ENCODE assay signal across 13 cellular contexts in the genomic region with DNA sequence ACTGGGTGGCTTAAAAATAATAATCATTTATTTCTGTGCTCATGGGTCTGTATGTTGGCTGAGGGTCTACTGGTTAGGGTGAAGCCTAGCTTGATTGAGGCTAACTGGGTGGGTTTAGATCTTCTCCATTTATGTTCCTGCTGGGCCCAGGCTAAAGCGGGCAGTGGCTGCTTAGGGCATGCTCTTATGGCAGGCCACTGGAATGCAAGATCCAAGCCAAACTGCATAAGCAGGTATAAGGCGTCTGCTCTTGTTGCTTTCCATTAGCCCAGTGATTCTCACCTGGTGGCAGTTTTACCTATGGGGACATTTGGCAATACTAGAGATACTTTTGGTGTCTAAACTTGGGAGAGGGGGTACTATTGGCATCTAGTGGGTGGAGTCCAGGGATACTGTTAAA. TPM values are rescaled to one million over a fixed set of nuclear protein-coding genes. Genes with fewer than 3 reads are reported as not detected.
DNase-seq lines count a peak whose midpoint lies in the region; ATAC-seq, FAIRE-seq and TF ChIP-seq lines count a peak whose summit lies in the region.
"Had no signal": no experiment of that assay in that cellular context is flagged by ENCODE, and none has a peak within 500 bp of the region (broad histone marks: within the 10 kb centered on the region; RNA-seq: fewer than 3 reads in every experiment).

No MANE protein-coding gene starts in this region.

- peak overlapping the region in 1 of 2 experiments; percentile 62 for H3K14ac ChIP-seq in mesenchymal stem cell (ENCODE audit: low read length in 2 of 2)

- BruUV-seq in HepG2 (replicated peaks; lab: Mats Ljungman, UMichigan) = no TSS peak

- peak overlapping the region in 1 of 2 experiments; percentile 58 for H3K4ac ChIP-seq in mesenchymal stem cell (ENCODE audit: low read depth in 1 of 2, low read length in 2 of 2)

- peaks cover 26% of the 10 kb centered on the region for H3F3A ChIP-seq in SK-N-SH (replicated peaks; ENCODE audit: insufficient read depth)

- H3K4me2 ChIP-seq in HepG2 (ENCODE audit: low read depth, low read length) (no peak overlapping the region), mesenchymal stem cell (ENCODE audit: low read length, poor library complexity, severe bottlenecking) (no peak overlapping the region), SK-N-SH (no peak overlapping the region)

- H3K9me3 Mint-ChIP-seq in activated naive CD8-positive, alpha-beta T cell treated with anti-CD3 and anti-CD28 coated beads, Interleukin-2, amount 10 ng/mL, durations not matched to agents 7 days and 5 days = peaks cover 2% of the 10 kb centered on the region

- no peak overlapping the region for H3K27ac ChIP-seq in HepG2 (ENCODE audit: extremely low read length, insufficient read depth, low read length)
- H3K27ac ChIP-seq in right lobe of liver = no peak overlapping the region
- H3K27ac ChIP-seq in mesenchymal stem cell (ENCODE audit: low read length, poor library complexity, severe bottlenecking) = peak overlapping the region; percentile 19
- H3K27ac ChIP-seq in SK-N-SH (ENCODE audit: low read depth in 2 of 2, low read length in 1 of 2) = no peak overlapping the region

- peak overlapping the region; percentile 100 for H3K27ac Mint-ChIP-seq in activated naive CD8-positive, alpha-beta T cell treated with anti-CD3 and anti-CD28 coated beads, Interleukin-2, amount 10 ng/mL, durations not matched to agents 7 days and 5 days

- H3K23ac ChIP-seq in mesenchymal stem cell (ENCODE audit: low read length in 2 of 2) = no peak overlapping the region

- peaks cover 41% of the 10 kb centered on the region for H3K36me3 Mint-ChIP-seq in activated naive CD8-positive, alpha-beta T cell treated with anti-CD3 and anti-CD28 coated beads, Interleukin-2, amount 10 ng/mL, durations not matched to agents 7 days and 5 days

- H2AK5ac ChIP-seq in mesenchymal stem cell (ENCODE audit: low read length, severe bottlenecking) = peak overlapping the region; percentile 12

- WGBS in HepG2 (ENCODE audit: low lambda C conversion rate) = 100% methylated on average over 2 of the region's 2 CpGs
- 90% methylated on average over 2 of the region's 2 CpGs for WGBS in right lobe of liver (ENCODE audit: insufficient coverage, low coverage, low lambda C conversion rate, missing lambda C conversion rate)
- 96% methylated on average over 2 of the region's 2 CpGs for WGBS in mesenchymal stem cell
- WGBS in SK-N-SH (ENCODE audit: low lambda C conversion rate) = 81% methylated on average over 2 of the region's 2 CpGs

- peak overlapping the region in 1 of 2 experiments; percentile 92 for H2BK12ac ChIP-seq in mesenchymal stem cell (ENCODE audit: low read length in 2 of 2)

- H3K18ac ChIP-seq in mesenchymal stem cell (ENCODE audit: low read depth in 1 of 2, low read length in 2 of 2) = peak overlapping the region in 1 of 2 experiments; percentile 74

- no peaks in the 10 kb centered on the region for H3K79me1 ChIP-seq in mesenchymal stem cell (replicated peaks; ENCODE audit: low read length, poor library complexity, severe bottlenecking)

- in situ Hi-C loops in HepG2 (cut with HindIII; ENCODE audit: extremely low pct_ligation_motif_present, low pct_unique_long_range_greater_than_20kb) = no loop called here

- POLR2A ChIA-PET in HepG2 (lab: Yijun Ruan, JAX) (no interaction called here), SK-N-SH (lab: Yijun Ruan, JAX) (no interaction called here)
- POLR2A ChIA-PET in activated naive CD8-positive, alpha-beta T cell treated with anti-CD3 and anti-CD28 coated beads, Interleukin-2, amount 10 ng/mL, durations not matched to agents 7 days and 5 days (lab: Charles Lee) = no interaction called here

- H3K4me1 ChIP-seq in HepG2 (ENCODE audit: insufficient read depth, low read length) = peaks cover 14% of the 10 kb centered on the region
- peaks cover 0 to 34% (median 0%) of the 10 kb centered on the region in 4 donors for H3K4me1 ChIP-seq in right lobe of liver
- H3K4me1 ChIP-seq in mesenchymal stem cell (ENCODE audit: control insufficient read depth, insufficient read depth, low read depth, low read length) = peaks cover 5% of the 10 kb centered on the region
- peaks cover 0 to 9% of the 10 kb centered on the region in 2 experiments; a peak in 2 of 4 replicates for H3K4me1 ChIP-seq in SK-N-SH (ENCODE audit: control insufficient read depth in 1 of 2, insufficient read depth in 2 of 2, low read depth in 1 of 2, low read length in 1 of 2)

- no peaks in the 10 kb centered on the region for H3K9me2 ChIP-seq in SK-N-SH

- H3K27me3 ChIP-seq in HepG2 (ENCODE audit: control insufficient read depth in 1 of 2, insufficient read depth in 2 of 2, low read length in 2 of 2) = no peaks in the 10 kb centered on the region
- H3K27me3 ChIP-seq in right lobe of liver = no peaks in the 10 kb centered on the region
- H3K27me3 ChIP-seq in mesenchymal stem cell (ENCODE audit: control insufficient read depth in 1 of 2, insufficient read depth in 1 of 2, low read length in 2 of 2) = no peaks in the 10 kb centered on the region
- H3K27me3 ChIP-seq in SK-N-SH (ENCODE audit: insufficient read depth) = no peaks in the 10 kb centered on the region

- no peak overlapping the region for H2BK15ac ChIP-seq in mesenchymal stem cell (ENCODE audit: low read depth, poor library complexity, severe bottlenecking)

- peaks cover 98% of the 10 kb centered on the region for H3K79me2 ChIP-seq in HepG2 (ENCODE audit: insufficient read depth, low read length)
- H3K79me2 ChIP-seq in SK-N-SH (ENCODE audit: insufficient read depth) = peaks cover 100% of the 10 kb centered on the region

- peaks cover 37% of the 10 kb centered on the region for H3K4me1 Mint-ChIP-seq in activated naive CD8-positive, alpha-beta T cell treated with anti-CD3 and anti-CD28 coated beads, Interleukin-2, amount 10 ng/mL, durations not matched to agents 7 days and 5 days

- no peak for TF ChIP-seq EP300 in HepG2 (IDR thresholded peaks at IDR 0.05; ENCODE audit: low read depth in 2 of 2, low read length in 2 of 2)
- no peak for TF ChIP-seq EP300 in HepG2 (CRISPR knock-in tag; IDR thresholded peaks at IDR 0.05; ENCODE audit: borderline replicate concordance)
- TF ChIP-seq EP300 in SK-N-SH (IDR thresholded peaks at IDR 0.05; ENCODE audit: borderline replicate concordance in 1 of 2, low read depth in 1 of 2, low read length in 1 of 2) = no peak

- TF ChIP-seq RAD21 in HepG2 (CRISPR knock-in tag; IDR thresholded peaks at IDR 0.05) = no peak
- TF ChIP-seq RAD21 in SK-N-SH (IDR thresholded peaks at IDR 0.05; ENCODE audit: low read length) = no peak

- intact Hi-C loops in HepG2 (cut with micrococcal nuclease; ENCODE audit: unreplicated experiment) (no loop called here), right lobe of liver (cut with DNase I) (no loop called here)

- no peak for FAIRE-seq in HepG2 (lab: Jason Lieb, UNC)
- FAIRE-seq: D721Med had no signal

- peak overlapping the region; percentile 66 for H4K8ac ChIP-seq in mesenchymal stem cell (ENCODE audit: low read length)

- no peak for TF ChIP-seq POLR2A in HepG2 (IDR thresholded peaks at IDR 0.05; ENCODE audit: insufficient read depth in 1 of 2, low read depth in 2 of 2, low read length in 2 of 2)
- no peak for TF ChIP-seq POLR2A in right lobe of liver (IDR thresholded peaks at IDR 0.05)

- H4K20me1 ChIP-seq in HepG2 (ENCODE audit: insufficient read depth, low read length) = no peaks in the 10 kb centered on the region; the same call in 1 of the 2 replicates
- peaks cover 75% of the 10 kb centered on the region for H4K20me1 ChIP-seq in SK-N-SH (ENCODE audit: insufficient read depth)

- TF ChIP-seq CTCF in HepG2 (CRISPR knock-in tag; IDR thresholded peaks at IDR 0.05) (no peak), right lobe of liver (IDR thresholded peaks at IDR 0.05) (no peak), SK-N-SH (IDR thresholded peaks at IDR 0.05) (no peak)

- no peak overlapping the region for H3K4me3 ChIP-seq in HepG2 (replicated peaks in 1 of 3; ENCODE audit: insufficient read depth in 1 of 3, low read depth in 2 of 3, low read length in 3 of 3)
- no peak overlapping the region for H3K4me3 ChIP-seq in right lobe of liver
- no peak overlapping the region for H3K4me3 ChIP-seq in mesenchymal stem cell (ENCODE audit: insufficient read depth in 1 of 2, low read depth in 1 of 2, low read length in 2 of 2)
- H3K4me3 ChIP-seq in SK-N-SH (ENCODE audit: low read depth in 2 of 2, low read length in 1 of 2) = no peak overlapping the region

- CTCF ChIA-PET in HepG2 (lab: Yijun Ruan, JAX; ENCODE audit: low intra/inter-chr PET ratio, low total read pairs) = no interaction called here
- CTCF ChIA-PET in SK-N-SH (lab: Yijun Ruan, JAX) = no interaction called here

- H2BK120ac ChIP-seq in mesenchymal stem cell (ENCODE audit: low read depth, low read length) = no peak overlapping the region

- H3K36me3 ChIP-seq in HepG2 (replicated peaks in 1 of 2; ENCODE audit: control insufficient read depth in 1 of 2, insufficient read depth in 2 of 2, low read length in 2 of 2) = peaks cover 1 to 18% of the 10 kb centered on the region in 2 experiments; a peak in 4 of 5 replicates
- H3K36me3 ChIP-seq in right lobe of liver = no peaks in the 10 kb centered on the region
- H3K36me3 ChIP-seq in mesenchymal stem cell (ENCODE audit: control insufficient read depth in 1 of 2, insufficient read depth in 2 of 2, low read depth in 1 of 2, low read length in 2 of 2) = peaks cover 0 to 21% of the 10 kb centered on the region in 2 experiments
- peaks cover 11 to 51% of the 10 kb centered on the region in 2 experiments for H3K36me3 ChIP-seq in SK-N-SH (replicated peaks in 1 of 2; ENCODE audit: control insufficient read depth in 1 of 2, insufficient read depth in 2 of 2, low read length in 1 of 2)

- H3K9ac ChIP-seq in HepG2 (ENCODE audit: insufficient read depth, low read depth, low read length) (no peak overlapping the region), mesenchymal stem cell (ENCODE audit: low read length) (peak overlapping the region; percentile 90), SK-N-SH (no peak overlapping the region)

- H3K27me3 Mint-ChIP-seq in activated naive CD8-positive, alpha-beta T cell treated with anti-CD3 and anti-CD28 coated beads, Interleukin-2, amount 10 ng/mL, durations not matched to agents 7 days and 5 days = no peaks in the 10 kb centered on the region

- H3K4me3 Mint-ChIP-seq in activated naive CD8-positive, alpha-beta T cell treated with anti-CD3 and anti-CD28 coated beads, Interleukin-2, amount 10 ng/mL, durations not matched to agents 7 days and 5 days = peak overlapping the region; percentile 41
- H3K4me3 Mint-ChIP-seq: nephron had no signal

- DNase-seq in HepG2 (ENCODE audit: low spot score) = no peak
- no peak for DNase-seq in right lobe of liver
- no peak for DNase-seq in activated naive CD8-positive, alpha-beta T cell treated with anti-CD3 and anti-CD28 coated beads, Interleukin-2, amount 10 ng/mL, durations not matched to agents 7 days and 5 days
- DNase-seq in mesenchymal stem cell = no peak
- DNase-seq in stimulated activated CD4-positive, alpha-beta T cell treated with anti-CD3 and anti-CD28 coated beads, Interleukin-4, amount 100 ng/mL, for 24 hours = no peak
- no peak for DNase-seq in SK-N-SH
- DNase-seq in NCI-H774 (lab: John Stamatoyannopoulos, UW) = no peak
- no peak for DNase-seq in NCI-H1105 treated with DMSO at 0.1 percent for 48 hours (lab: John Stamatoyannopoulos, UW)
- DNase-seq: cortex of kidney, NCI-H1048, NCI-H446 treated with DMSO at 0.1 percent for 48 hours had no signal

- ATAC-seq in HepG2 (no peak), right lobe of liver (no peak)
- ATAC-seq in activated naive CD8-positive, alpha-beta T cell treated with anti-CD3 and anti-CD28 coated beads, Interleukin-2, amount 10 ng/mL, durations not matched to agents 7 days and 5 days (ENCODE audit: low read depth) = no peak

- no peak overlapping the region for H2BK5ac ChIP-seq in mesenchymal stem cell (ENCODE audit: low read depth, low read length, poor library complexity, severe bottlenecking)

- no peaks in the 10 kb centered on the region for H3K9me3 ChIP-seq in HepG2 (ENCODE audit: low read length)
- no peaks in the 10 kb centered on the region for H3K9me3 ChIP-seq in right lobe of liver
- no peaks in the 10 kb centered on the region for H3K9me3 ChIP-seq in mesenchymal stem cell (ENCODE audit: control insufficient read depth, low read length)
- H3K9me3 ChIP-seq in SK-N-SH = no peaks in the 10 kb centered on the region

- H2AFZ ChIP-seq in HepG2 (ENCODE audit: low read length) (no peak overlapping the region), mesenchymal stem cell (ENCODE audit: low read depth, low read length) (no peak overlapping the region), SK-N-SH (ENCODE audit: low read depth) (no peak overlapping the region)

- peak overlapping the region; percentile 88 for H4K91ac ChIP-seq in mesenchymal stem cell (ENCODE audit: low read length)

RNA-seq across cellular contexts. Expression of a gene that starts 44.5 kb away (rescaled TPM):
- total RNA-seq in HepG2 (2016; rRNA removed; fragmentation: Illumina TruSeq; extraction: Trizol) (136 and 167 TPM in 2 replicates), right lobe of liver (10 to 100 TPM; 47.6 to 80.8 (median 76.3) TPM)
- total RNA-seq in HepG2 (2016; cell fraction: cytosol; rRNA removed; fragmentation: Illumina TruSeq; extraction: Trizol; ENCODE audit: low read depth) = 33.5 and 40.4 TPM in 2 replicates
- total RNA-seq in HepG2 (2016; cell fraction: insoluble cytoplasmic fraction; rRNA removed; fragmentation: Illumina TruSeq; extraction: Trizol) = 141 and 159 TPM in 2 replicates
- total RNA-seq in HepG2 (2016; cell fraction: membrane; rRNA removed; fragmentation: Illumina TruSeq; extraction: Trizol) = 82.9 and 85.6 TPM in 2 replicates
- total RNA-seq in HepG2 (2016; cell fraction: nucleus; rRNA removed; fragmentation: Illumina TruSeq; extraction: Trizol) = 114 and 126 TPM in 2 replicates
- polyA plus RNA-seq in HepG2 (2011; rRNA removed) (117 and 137 TPM in 2 replicates), SK-N-SH (2012; rRNA removed) (51.1 and 67.2 TPM in 2 replicates)
- 108 and 115 TPM in 2 replicates for polyA plus RNA-seq in HepG2 (2011; cell fraction: cytosol; rRNA removed)
- polyA plus RNA-seq in HepG2 (2011; cell fraction: nucleus; rRNA removed) = 73.5 and 79.1 TPM in 2 replicates
- polyA plus RNA-seq in HepG2 (2012) = 77.5 and 90.6 TPM in 2 replicates
- polyA plus RNA-seq in HepG2 (2016; cell fraction: cytosol; fragmentation: Illumina TruSeq; extraction: Trizol; ENCODE audit: low read depth) = 5.6 and 6.8 TPM in 2 replicates
- 101 and 120 TPM in 2 replicates for polyA plus RNA-seq in HepG2 (2016; cell fraction: insoluble cytoplasmic fraction; fragmentation: Illumina TruSeq; extraction: Trizol; ENCODE audit: low read depth)
- 23.6 and 26.7 TPM in 2 replicates for polyA plus RNA-seq in HepG2 (2016; cell fraction: membrane; fragmentation: Illumina TruSeq; extraction: Trizol; ENCODE audit: low read depth)
- 50.1 and 57.9 TPM in 2 replicates for polyA plus RNA-seq in HepG2 (2016; cell fraction: nucleus; fragmentation: Illumina TruSeq; extraction: Trizol; ENCODE audit: insufficient read depth, low read depth)
- 195 and 554 TPM in 2 replicates for polyA minus RNA-seq in HepG2 (2011; rRNA and poly(A)+ RNA removed; ENCODE audit: low replicate concordance)
- 175 and 185 TPM in 2 replicates for polyA minus RNA-seq in HepG2 (2011; cell fraction: cytosol; rRNA and poly(A)+ RNA removed)
- polyA minus RNA-seq in HepG2 (2011; cell fraction: nucleus; rRNA and poly(A)+ RNA removed) = 261 and 310 TPM in 2 replicates
- total RNA-seq in activated naive CD8-positive, alpha-beta T cell treated with anti-CD3 and anti-CD28 coated beads, Interleukin-2, amount 10 ng/mL, durations not matched to agents 7 days and 5 days = 10 to 100 TPM; 70.9 TPM
- polyA plus RNA-seq in mesenchymal stem cell (2013, experiment 1 of 2) = 92.5 TPM
- polyA plus RNA-seq in mesenchymal stem cell (2013, experiment 2 of 2) = 90.5 TPM
- polyA plus RNA-seq in SK-N-SH (2012; cell fraction: cytosol; rRNA removed) = 51.1 and 60.4 TPM in 2 replicates
- 38.2 and 48.8 TPM in 2 replicates for polyA plus RNA-seq in SK-N-SH (2012; cell fraction: nucleus; rRNA removed)
